In the genomic region with DNA sequence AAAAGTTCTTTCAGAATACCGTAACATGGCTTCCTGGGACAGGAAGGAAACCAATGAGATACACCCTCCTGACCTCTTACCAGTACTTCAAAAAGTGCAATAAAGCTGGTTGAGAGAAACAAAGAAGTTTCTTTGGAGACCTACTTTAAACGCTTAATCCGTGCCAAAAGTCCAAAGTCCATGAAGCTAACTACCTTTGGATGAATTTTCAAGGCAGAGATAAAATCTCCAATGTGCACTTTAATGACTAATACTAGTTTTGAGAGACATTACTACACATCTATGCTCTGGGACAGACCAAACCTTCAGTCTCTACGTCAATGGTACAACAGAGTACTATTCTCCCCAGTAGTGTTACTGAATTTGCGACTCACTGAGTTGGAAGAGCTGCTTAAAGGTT, we compare ENCODE assay signal across 13 cellular contexts. TPM values are rescaled to one million over a fixed set of nuclear protein-coding genes. Genes with fewer than 3 reads are reported as not detected.
A peak's percentile ranks its signal among the peaks of the same experiment; 100 is the strongest.
DNase-seq lines count a peak whose midpoint lies in the region; ATAC-seq lines count a peak whose summit lies in the region.
"Had no signal": no experiment of that assay in that cellular context is flagged by ENCODE, and none has a peak within 500 bp of the region (broad histone marks: within the 10 kb centered on the region; RNA-seq: fewer than 3 reads in every experiment).

No MANE protein-coding gene starts in this region.

- ATAC-seq in Right ventricle myocardium inferior (peak; percentile 44), HG03565 (IDR thresholded peaks at IDR 0.05; ENCODE audit: unreplicated experiment) (no peak), HG02981 (IDR thresholded peaks at IDR 0.05; ENCODE audit: unreplicated experiment) (no peak)
- ATAC-seq: lower lobe of right lung had no signal

- DNase-seq in Right ventricle myocardium inferior (ENCODE audit: missing footprints) (no peak), cardiac septum (ENCODE audit: low spot score) (no peak), lung microvascular endothelial cell (ENCODE audit: low read depth in 2 of 2) (peak; percentile 60 to 65), MV-4-11 (lab: John Stamatoyannopoulos, UW) (no peak), hepatic stellate cell (ENCODE audit: low spot score) (no peak)
- DNase-seq in central memory CD4-positive, alpha-beta T cell: peak; percentile 45
- DNase-seq: erythroblast, Kasumi-1, lower lobe of right lung, NCI-H748 treated with DMSO at 0.1 percent for 48 hours, substantia nigra had no signal

- intact Hi-C loops in Right ventricle myocardium inferior (cut with DNase I) (no loop called here), cardiac septum (cut with DNase I) (no loop called here)

RNA-seq across cellular contexts. Expression of a gene that starts 46.1 kb away (rescaled TPM):
- total RNA-seq in Right ventricle myocardium inferior (103 TPM), cardiac septum (228 TPM), lung microvascular endothelial cell (41.0 and 41.1 TPM in 2 replicates)

Comparison
In these comparisons a context has a peak if more than half of its experiments do, and no peak if none do; other contexts are left out.
1. DNase-seq: peak in central memory CD4-positive, alpha-beta T cell (single experiment) and lung microvascular endothelial cell (2 of 2); none in Right ventricle myocardium inferior (single experiment), cardiac septum (single experiment), MV-4-11 (single experiment) and hepatic stellate cell (single experiment).